ENCODE assay signal across 27 cellular contexts in the genomic region with DNA sequence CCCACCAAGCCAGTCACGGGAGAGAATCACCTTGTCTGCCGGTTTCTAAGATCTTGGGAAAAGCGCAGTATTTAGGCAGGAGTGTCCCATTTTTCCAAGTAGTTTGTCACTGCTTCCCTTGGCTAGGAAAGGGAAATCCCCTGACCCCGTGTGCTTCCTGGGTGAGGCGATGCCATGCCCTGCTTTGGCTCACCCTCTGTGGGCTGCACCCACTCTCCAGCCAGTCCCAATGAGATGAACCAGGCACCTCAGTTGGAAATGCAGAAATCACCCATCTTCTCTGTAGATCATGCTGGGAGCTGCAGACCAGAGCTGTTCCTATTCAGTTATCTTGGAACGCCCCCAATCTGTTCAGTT.
"Had no signal": no experiment of that assay in that cellular context is flagged by ENCODE, and none has a peak within 500 bp of the region (broad histone marks: within the 10 kb centered on the region; RNA-seq: fewer than 3 reads in every experiment).

No MANE protein-coding gene starts in this region.

- DNase-seq: cortex of kidney; dermis blood vessel endothelial cell; dorsolateral prefrontal cortex; effector CD4-positive, alpha-beta T cell; effector CD8-positive, alpha-beta T cell; effector memory CD4-positive, alpha-beta T cell; effector memory CD8-positive, alpha-beta T cell; endodermal cell; erythroblast; esophagus squamous epithelium; foreskin fibroblast; foreskin keratinocyte; foreskin melanocyte; gastrocnemius medialis; glutamatergic neuron; head of caudate nucleus; heart left ventricle; heart right ventricle had no signal

- H3K27me3 ChIP-seq: colonic mucosa, dorsolateral prefrontal cortex, esophagus muscularis mucosa, esophagus squamous epithelium, foreskin keratinocyte, gastrocnemius medialis, gastroesophageal sphincter, heart left ventricle, heart right ventricle had no signal

- H3K4me3 ChIP-seq: colonic mucosa, coronary artery, dorsolateral prefrontal cortex, esophagus muscularis mucosa, esophagus squamous epithelium, gastrocnemius medialis, gastroesophageal sphincter, heart left ventricle, heart right ventricle had no signal

- H3K36me3 ChIP-seq: colonic mucosa, esophagus muscularis mucosa, esophagus squamous epithelium, gastrocnemius medialis, gastroesophageal sphincter, heart left ventricle, heart right ventricle had no signal

- H3K9me3 ChIP-seq: colonic mucosa, gastrocnemius medialis had no signal

- FAIRE-seq: colon, endometrium, frontal cortex had no signal

- ATAC-seq: effector memory CD8-positive, alpha-beta T cell; esophagus mucosa; foreskin keratinocyte; gastrocnemius medialis; gastroesophageal sphincter; heart left ventricle; heart right ventricle had no signal

- H3K4me1 ChIP-seq: colonic mucosa, esophagus muscularis mucosa, esophagus squamous epithelium, foreskin keratinocyte, gastrocnemius medialis, gastroesophageal sphincter, heart right ventricle had no signal

- H3K27ac ChIP-seq: colonic mucosa, coronary artery, dorsolateral prefrontal cortex, epithelial cell of prostate, esophagus muscularis mucosa, esophagus squamous epithelium, foreskin keratinocyte, gastrocnemius medialis, gastroesophageal sphincter, heart left ventricle, heart right ventricle had no signal
